Comparison of ENCODE assay signal across 25 cellular contexts in the genomic region with DNA sequence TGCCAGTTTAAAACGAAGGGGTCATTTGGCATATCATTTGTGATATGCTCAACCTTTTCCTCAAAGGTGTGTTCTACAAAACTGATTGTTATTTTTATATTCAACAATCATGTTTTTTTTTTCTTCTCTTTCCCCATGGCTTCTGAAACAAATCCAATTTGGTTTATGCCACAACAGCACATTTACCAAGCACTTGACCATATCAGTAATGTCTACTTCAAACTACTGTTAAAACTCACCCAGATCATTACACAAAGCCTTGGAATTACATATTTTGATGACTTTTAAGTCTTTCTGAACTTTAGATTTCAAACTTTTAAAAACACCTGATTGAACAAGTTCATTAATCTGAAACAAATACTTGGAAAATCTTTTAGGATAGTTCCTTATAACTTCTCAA.
"Had no signal": no experiment of that assay in that cellular context is flagged by ENCODE, and none has a peak within 500 bp of the region (broad histone marks: within the 10 kb centered on the region; RNA-seq: fewer than 3 reads in every experiment).

No MANE protein-coding gene starts in this region.

- H3K27ac ChIP-seq: dorsolateral prefrontal cortex, esophagus muscularis mucosa, foreskin keratinocyte, gastroesophageal sphincter, heart left ventricle, hepatocyte, ovary, right lobe of liver, suprapubic skin, transverse colon, upper lobe of right lung, uterus had no signal

- H3K9me3 Mint-ChIP-seq: endodermal cell; memory B cell; natural killer cell; stimulated activated naive CD8-positive, alpha-beta T cell treated with anti-CD3 and anti-CD28 coated beads, Interleukin-15, amount 100 ng/mL, for 72 hours had no signal

- H3K4me3 Mint-ChIP-seq: endodermal cell; memory B cell; natural killer cell; stimulated activated naive CD8-positive, alpha-beta T cell treated with anti-CD3 and anti-CD28 coated beads, Interleukin-15, amount 100 ng/mL, for 72 hours had no signal

- H3K4me2 ChIP-seq: hepatocyte, smooth muscle cell had no signal

- H2AFZ ChIP-seq: hepatocyte had no signal

- H3K4me3 ChIP-seq: dorsolateral prefrontal cortex, esophagus muscularis mucosa, gastroesophageal sphincter, heart left ventricle, hepatocyte, lung, ovary, right lobe of liver, smooth muscle cell, suprapubic skin, transverse colon, upper lobe of right lung, uterus had no signal

- DNase-seq: dorsolateral prefrontal cortex; effector CD4-positive, alpha-beta T cell; endodermal cell; foreskin keratinocyte; heart left ventricle; natural killer cell; occipital lobe; ovary; right lobe of liver; stimulated activated CD4-positive, alpha-beta T cell treated with anti-CD3 and anti-CD28 coated beads, Interleukin-12 subunit alpha, Interleukin-12 subunit beta, amount 100 ng/mL, for 4 hours; stimulated activated CD4-positive, alpha-beta T cell treated with anti-CD3 and anti-CD28 coated beads, Interleukin-1b, Interleukin-23, amount 100 ng/mL, for 48 hours; stimulated activated CD4-positive, alpha-beta T cell treated with anti-CD3 and anti-CD28 coated beads, Interleukin-4, amount 100 ng/mL, for 1 hour; stimulated activated CD8-positive, alpha-beta memory T cell treated with anti-CD3 and anti-CD28 coated beads, Interleukin-4, amount 100 ng/mL, for 48 hours; stimulated activated naive CD4-positive, alpha-beta T cell; stimulated activated naive CD8-positive, alpha-beta T cell treated with anti-CD3 and anti-CD28 coated beads, Interleukin-15, amount 100 ng/mL, for 72 hours; transverse colon; upper lobe of right lung; uterus had no signal

- ATAC-seq: foreskin keratinocyte; gastroesophageal sphincter; heart left ventricle; natural killer cell; right lobe of liver; stimulated activated naive CD8-positive, alpha-beta T cell treated with anti-CD3 and anti-CD28 coated beads, Interleukin-15, amount 100 ng/mL, for 72 hours had no signal

- H3K4me1 ChIP-seq: esophagus muscularis mucosa, foreskin keratinocyte, gastroesophageal sphincter, right lobe of liver, suprapubic skin, upper lobe of right lung, uterus had no signal

- H3K36me3 ChIP-seq: ovary, uterus had no signal

- H3K9me3 ChIP-seq: esophagus muscularis mucosa, gastroesophageal sphincter, heart left ventricle, ovary, right lobe of liver, suprapubic skin, transverse colon, upper lobe of right lung, uterus had no signal

- H3K27ac Mint-ChIP-seq: endodermal cell; natural killer cell; stimulated activated naive CD8-positive, alpha-beta T cell treated with anti-CD3 and anti-CD28 coated beads, Interleukin-15, amount 100 ng/mL, for 72 hours had no signal

- H3K4me1 Mint-ChIP-seq: memory B cell had no signal

- H3K27me3 Mint-ChIP-seq: memory B cell; stimulated activated naive CD8-positive, alpha-beta T cell treated with anti-CD3 and anti-CD28 coated beads, Interleukin-15, amount 100 ng/mL, for 72 hours had no signal

- H3K27me3 ChIP-seq: dorsolateral prefrontal cortex, esophagus muscularis mucosa, foreskin keratinocyte, gastroesophageal sphincter, heart left ventricle, hepatocyte, ovary, right lobe of liver, suprapubic skin, transverse colon, upper lobe of right lung, uterus had no signal
